In genomic region chr3:55459838-55460237, GRCh38 we compare ENCODE assay signal across 24 cellular contexts.
"Had no signal": no experiment of that assay in that cellular context is flagged by ENCODE, and none has a peak within 500 bp of the region (broad histone marks: within the 10 kb centered on the region; RNA-seq: fewer than 3 reads in every experiment).

No MANE protein-coding gene starts in this region.

- ATAC-seq: effector memory CD8-positive, alpha-beta T cell; esophagus mucosa; foreskin keratinocyte; gastrocnemius medialis; gastroesophageal sphincter; heart left ventricle had no signal

- H3K27me3 Mint-ChIP-seq: dendritic cell treated with granulocyte-macrophage colony-stimulating factor and Interleukin-4, amounts not matched to agents 40 ng/mL and 50 ng/mL, for 4 days; effector memory CD8-positive, alpha-beta T cell had no signal

- H3K9me3 ChIP-seq: colonic mucosa, esophagus muscularis mucosa, esophagus squamous epithelium, gastrocnemius medialis, gastroesophageal sphincter, heart left ventricle had no signal

- H3K4me1 ChIP-seq: colonic mucosa, esophagus muscularis mucosa, esophagus squamous epithelium, foreskin keratinocyte, gastrocnemius medialis, gastroesophageal sphincter, heart left ventricle had no signal

- H3K36me3 ChIP-seq: colonic mucosa, esophagus muscularis mucosa, esophagus squamous epithelium, gastrocnemius medialis, gastroesophageal sphincter, heart left ventricle had no signal

- H3K27me3 ChIP-seq: colonic mucosa, dorsolateral prefrontal cortex, esophagus muscularis mucosa, esophagus squamous epithelium, foreskin keratinocyte, gastrocnemius medialis, gastroesophageal sphincter had no signal

- H3K4me3 ChIP-seq: colonic mucosa, coronary artery, dorsolateral prefrontal cortex, esophagus muscularis mucosa, esophagus squamous epithelium, gastrocnemius medialis, gastroesophageal sphincter, heart left ventricle had no signal

- H3K27ac Mint-ChIP-seq: dendritic cell treated with granulocyte-macrophage colony-stimulating factor and Interleukin-4, amounts not matched to agents 40 ng/mL and 50 ng/mL, for 4 days; effector memory CD8-positive, alpha-beta T cell; endodermal cell had no signal

- H3K4me3 Mint-ChIP-seq: dendritic cell treated with granulocyte-macrophage colony-stimulating factor and Interleukin-4, amounts not matched to agents 40 ng/mL and 50 ng/mL, for 4 days; effector memory CD8-positive, alpha-beta T cell; endodermal cell had no signal

- H3K9me3 Mint-ChIP-seq: dendritic cell treated with granulocyte-macrophage colony-stimulating factor and Interleukin-4, amounts not matched to agents 40 ng/mL and 50 ng/mL, for 4 days; endodermal cell had no signal

- H3K27ac ChIP-seq: colonic mucosa, coronary artery, dorsolateral prefrontal cortex, epithelial cell of prostate, esophagus muscularis mucosa, esophagus squamous epithelium, foreskin keratinocyte, gastrocnemius medialis, gastroesophageal sphincter, heart left ventricle had no signal

- DNase-seq: colonic mucosa; cortex of kidney; dermis blood vessel endothelial cell; dorsolateral prefrontal cortex; effector CD4-positive, alpha-beta T cell; effector CD8-positive, alpha-beta T cell; effector memory CD4-positive, alpha-beta T cell; effector memory CD8-positive, alpha-beta T cell; endodermal cell; erythroblast; esophagus squamous epithelium; foreskin fibroblast; foreskin keratinocyte; foreskin melanocyte; gastrocnemius medialis; glutamatergic neuron; head of caudate nucleus; heart left ventricle had no signal
